ENCODE assay signal across 9 cellular contexts in the genomic region with DNA sequence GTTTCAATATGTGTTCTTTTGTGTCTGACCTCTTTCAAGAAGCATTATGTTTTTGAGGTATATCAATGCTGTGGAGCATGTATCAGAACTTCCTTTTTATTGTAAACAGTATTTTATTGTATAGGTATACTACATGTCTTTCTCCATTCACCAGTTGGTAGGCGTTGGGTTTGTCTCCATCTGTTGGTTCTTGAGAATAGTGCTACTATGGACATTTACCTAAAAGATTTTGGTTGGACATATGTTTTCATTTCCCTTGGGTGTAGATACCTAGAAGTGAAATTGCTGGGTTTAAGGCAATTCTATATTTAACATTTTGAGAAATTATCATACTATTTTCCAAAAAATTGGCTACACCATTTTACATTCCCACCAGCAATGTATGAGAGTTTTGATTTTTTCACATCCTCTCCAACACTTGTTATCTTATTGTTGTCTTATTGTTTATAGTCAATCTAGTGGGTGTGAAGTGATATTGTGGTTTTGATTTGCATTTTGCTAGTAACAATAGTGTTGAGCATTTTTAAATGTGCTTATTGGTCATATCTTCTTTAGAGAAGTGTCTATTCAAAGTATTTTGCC.
A peak's percentile ranks its signal among the peaks of the same experiment; 100 is the strongest.
DNase-seq lines count a peak whose midpoint lies in the region; ATAC-seq, FAIRE-seq and TF ChIP-seq lines count a peak whose summit lies in the region.
"Had no signal": no experiment of that assay in that cellular context is flagged by ENCODE, and none has a peak within 500 bp of the region (broad histone marks: within the 10 kb centered on the region; RNA-seq: fewer than 3 reads in every experiment).

No MANE protein-coding gene starts in this region.

- no peak overlapping the region for H3K4ac ChIP-seq in mesenchymal stem cell (ENCODE audit: low read depth in 1 of 2, low read length in 2 of 2)

- H3K79me1 ChIP-seq in mesenchymal stem cell (replicated peaks; ENCODE audit: low read length, poor library complexity, severe bottlenecking) = no peaks in the 10 kb centered on the region

- H3K4me1 ChIP-seq in astrocyte (ENCODE audit: insufficient read depth, low read length) = no peaks in the 10 kb centered on the region
- no peaks in the 10 kb centered on the region for H3K4me1 ChIP-seq in mesenchymal stem cell (ENCODE audit: control insufficient read depth, insufficient read depth, low read depth, low read length)
- no peaks in the 10 kb centered on the region for H3K4me1 ChIP-seq in ovary (ENCODE audit: insufficient read depth)

- no CpG with 5 or more reads among the region's 1 CpG for WGBS in mesenchymal stem cell
- 39 to 49% (median 43%) methylated on average over 1 of the region's 1 CpG for WGBS in ovary, 3 donors

- no peak overlapping the region for H3K14ac ChIP-seq in mesenchymal stem cell (ENCODE audit: low read length in 2 of 2)

- TF ChIP-seq CTCF in LNCaP clone FGC (IDR thresholded peaks at IDR 0.05; ENCODE audit: control insufficient read depth, extremely low read depth, insufficient read depth) = peak; percentile 66
- peak; percentile 64 for TF ChIP-seq CTCF in astrocyte (IDR thresholded peaks at IDR 0.05; ENCODE audit: insufficient read depth, low read depth, low read length)
- no peak for TF ChIP-seq CTCF in ovary (IDR thresholded peaks at IDR 0.05)

- H2BK5ac ChIP-seq in mesenchymal stem cell (ENCODE audit: low read depth, low read length, poor library complexity, severe bottlenecking) = no peak overlapping the region

- H3K4me3 Mint-ChIP-seq in astrocyte (ENCODE audit: unreplicated experiment) = no peak overlapping the region

- H4K91ac ChIP-seq in mesenchymal stem cell (ENCODE audit: low read length) = no peak overlapping the region

- no peak overlapping the region for H2BK12ac ChIP-seq in mesenchymal stem cell (ENCODE audit: low read length in 2 of 2)

- H3K36me3 Mint-ChIP-seq in astrocyte (ENCODE audit: low read depth, unreplicated experiment) = no peaks in the 10 kb centered on the region

- no peak overlapping the region for H3K27ac Mint-ChIP-seq in astrocyte (ENCODE audit: unreplicated experiment)

- no peak overlapping the region for H3K9ac ChIP-seq in astrocyte (ENCODE audit: low read length)
- no peak overlapping the region for H3K9ac ChIP-seq in mesenchymal stem cell (ENCODE audit: low read length)

- no peak for TF ChIP-seq EP300 in ovary (IDR thresholded peaks at IDR 0.05)

- no peak for FAIRE-seq in astrocyte (lab: Jason Lieb, UNC)
- FAIRE-seq: colon had no signal

- no peaks in the 10 kb centered on the region for H3K4me1 Mint-ChIP-seq in astrocyte (ENCODE audit: low read depth, unreplicated experiment)

- ATAC-seq in GM21825 (IDR thresholded peaks at IDR 0.05; ENCODE audit: unreplicated experiment) (no peak), GM21737 (IDR thresholded peaks at IDR 0.05; ENCODE audit: unreplicated experiment) (no peak)

- H4K20me1 ChIP-seq in astrocyte (ENCODE audit: insufficient read depth, low read length) = no peaks in the 10 kb centered on the region

- H3K27me3 ChIP-seq in astrocyte (ENCODE audit: insufficient read depth, low read length) (no peaks in the 10 kb centered on the region), mesenchymal stem cell (ENCODE audit: control insufficient read depth in 1 of 2, insufficient read depth in 1 of 2, low read length in 2 of 2) (no peaks in the 10 kb centered on the region), ovary (no peaks in the 10 kb centered on the region)

- no peak overlapping the region for H2AFZ ChIP-seq in astrocyte (ENCODE audit: low read depth, low read length)
- no peak overlapping the region for H2AFZ ChIP-seq in mesenchymal stem cell (ENCODE audit: low read depth, low read length)

- DNase-seq in EH (ENCODE audit: low read depth) (peak; percentile 23), LNCaP clone FGC (ENCODE audit: low read depth) (peak; percentile 42), astrocyte (ENCODE audit: low read depth) (peak; percentile 29), mesenchymal stem cell (peak; percentile 57), MV-4-11 (lab: John Stamatoyannopoulos, UW) (no peak), ovary (no peak)

- no peak for TF ChIP-seq POLR2A in ovary (IDR thresholded peaks at IDR 0.05)

- intact Hi-C loops in ovary (cut with DNase I) = no loop called here

- H3K9me3 ChIP-seq in astrocyte (ENCODE audit: insufficient read depth, low read depth, low read length) (no peaks in the 10 kb centered on the region), mesenchymal stem cell (ENCODE audit: control insufficient read depth, low read length) (no peaks in the 10 kb centered on the region), ovary (no peaks in the 10 kb centered on the region)

- no peaks in the 10 kb centered on the region for H3K36me3 ChIP-seq in astrocyte (ENCODE audit: insufficient read depth, low read length)
- H3K36me3 ChIP-seq in mesenchymal stem cell (ENCODE audit: control insufficient read depth in 1 of 2, insufficient read depth in 2 of 2, low read depth in 1 of 2, low read length in 2 of 2) = no peaks in the 10 kb centered on the region
- H3K36me3 ChIP-seq in ovary = no peaks in the 10 kb centered on the region

- H3K9me3 Mint-ChIP-seq in astrocyte (ENCODE audit: unreplicated experiment) = no peaks in the 10 kb centered on the region

- H3K79me2 ChIP-seq in astrocyte (ENCODE audit: insufficient read depth, low read length) = no peaks in the 10 kb centered on the region

- H3K18ac ChIP-seq in mesenchymal stem cell (ENCODE audit: low read depth in 1 of 2, low read length in 2 of 2) = no peak overlapping the region

- H2AK5ac ChIP-seq in mesenchymal stem cell (ENCODE audit: low read length, severe bottlenecking) = no peak overlapping the region

- no peak overlapping the region for H2BK15ac ChIP-seq in mesenchymal stem cell (ENCODE audit: low read depth, poor library complexity, severe bottlenecking)

- H3K23ac ChIP-seq in mesenchymal stem cell (ENCODE audit: low read length in 2 of 2) = no peak overlapping the region

- no peak overlapping the region for H2BK120ac ChIP-seq in mesenchymal stem cell (ENCODE audit: low read depth, low read length)

- H3K4me2 ChIP-seq in astrocyte (ENCODE audit: low read length) (no peak overlapping the region), mesenchymal stem cell (ENCODE audit: low read length, poor library complexity, severe bottlenecking) (no peak overlapping the region)

- H3K27ac ChIP-seq in astrocyte (ENCODE audit: low read depth, low read length) = no peak overlapping the region
- H3K27ac ChIP-seq in mesenchymal stem cell (ENCODE audit: low read length, poor library complexity, severe bottlenecking) = no peak overlapping the region
- no peak overlapping the region for H3K27ac ChIP-seq in ovary

- no peaks in the 10 kb centered on the region for H3K27me3 Mint-ChIP-seq in astrocyte (ENCODE audit: low read depth, unreplicated experiment)

- no peak overlapping the region for H4K8ac ChIP-seq in mesenchymal stem cell (ENCODE audit: low read length)

- H3K4me3 ChIP-seq in LNCaP clone FGC (ENCODE audit: low read depth, low read length) (no peak overlapping the region), astrocyte (ENCODE audit: insufficient read depth, low read depth, low read length) (no peak overlapping the region), mesenchymal stem cell (ENCODE audit: insufficient read depth in 1 of 2, low read depth in 1 of 2, low read length in 2 of 2) (no peak overlapping the region), ovary (no peak overlapping the region)

Comparison
In these comparisons a context has a peak if more than half of its experiments do, and no peak if none do; other contexts are left out.
1. DNase-seq: peak in EH (single experiment), LNCaP clone FGC (single experiment), astrocyte (single experiment) and mesenchymal stem cell (single experiment); none in MV-4-11 (single experiment) and ovary (0 of 5).
2. CTCF ChIP-seq: peak in LNCaP clone FGC (single experiment) and astrocyte (single experiment); none in ovary (0 of 3).